In genomic region chr11:10309163-10310093, GRCh38 we compare ENCODE assay signal across 9 cellular contexts. TPM values are rescaled to one million over a fixed set of nuclear protein-coding genes. Genes with fewer than 3 reads are reported as not detected.
DNase-seq lines count a peak whose midpoint lies in the region; ATAC-seq, FAIRE-seq and TF ChIP-seq lines count a peak whose summit lies in the region.
"Had no signal": no experiment of that assay in that cellular context is flagged by ENCODE, and none has a peak within 500 bp of the region (broad histone marks: within the 10 kb centered on the region; RNA-seq: fewer than 3 reads in every experiment).

No MANE protein-coding gene starts in this region.

- no peaks in the 10 kb centered on the region for H3K9me2 ChIP-seq in Loucy (replicated peaks; ENCODE audit: low read depth, low read length)

- H3K4me2 ChIP-seq in Loucy (ENCODE audit: low read depth, low read length, poor library complexity, severe bottlenecking): peak overlapping the region; percentile 93

- no peaks in the 10 kb centered on the region for H3K9me3 ChIP-seq in Loucy (ENCODE audit: insufficient read depth, low read depth, low read length)

- no peak for TF ChIP-seq CTCF in Loucy (conservative IDR thresholded peaks at IDR 0.05; ENCODE audit: low read length)
- TF ChIP-seq CTCF in bronchial epithelial cell (IDR thresholded peaks at IDR 0.05; ENCODE audit: insufficient read depth, low read length, severe bottlenecking): no peak

- no peak overlapping the region for H2AFZ ChIP-seq in Loucy (ENCODE audit: low read length)

- H3K27me3 ChIP-seq in Loucy (ENCODE audit: insufficient read depth, low read length, poor library complexity, severe bottlenecking) (peaks cover 13% of the 10 kb centered on the region), bronchial epithelial cell (ENCODE audit: control insufficient read depth, insufficient read depth, low read length) (no peaks in the 10 kb centered on the region)

- no peaks in the 10 kb centered on the region for H4K20me1 ChIP-seq in Loucy (ENCODE audit: insufficient read depth, low read length, poor library complexity, severe bottlenecking)

- no peaks in the 10 kb centered on the region for H3F3A ChIP-seq in Loucy (ENCODE audit: low read depth)

- peak overlapping the region; percentile 83 for H3K4me3 ChIP-seq in Loucy (ENCODE audit: low read length, poor library complexity, severe bottlenecking)
- no peak overlapping the region for H3K4me3 ChIP-seq in bronchial epithelial cell (ENCODE audit: low read depth, low read length)

- H3K79me2 ChIP-seq in Loucy (ENCODE audit: insufficient read depth, low read length): peaks cover 42% of the 10 kb centered on the region; the same call in 1 of the 2 replicates

- peak; percentile 36 for FAIRE-seq in bronchial epithelial cell (lab: Jason Lieb, UNC)
- FAIRE-seq: GM18507 had no signal

- peaks cover 33% of the 10 kb centered on the region for H3K4me1 ChIP-seq in Loucy (ENCODE audit: insufficient read depth, low read length, poor library complexity, severe bottlenecking)

- DNase-seq in AG08396 (ENCODE audit: low spot score) (peak; percentile 45), bronchial epithelial cell (ENCODE audit: low read depth) (peak; percentile 93), lung microvascular endothelial cell (ENCODE audit: low read depth in 2 of 2) (peak; percentile 71 to 79), COR-L47 (lab: John Stamatoyannopoulos, UW) (no peak), NCI-H1092 treated with DMSO at 0.1 percent for 48 hours (lab: John Stamatoyannopoulos, UW) (no peak)

- H3K9ac ChIP-seq in Loucy (ENCODE audit: low read depth, low read length, poor library complexity, severe bottlenecking): peak overlapping the region; percentile 79

- H3K36me3 ChIP-seq in Loucy (ENCODE audit: insufficient read depth, low read length): no peaks in the 10 kb centered on the region
- H3K36me3 ChIP-seq in bronchial epithelial cell (ENCODE audit: control insufficient read depth, insufficient read depth, low read length): peaks cover 13% of the 10 kb centered on the region

- ATAC-seq in GM18909 (IDR thresholded peaks at IDR 0.05; ENCODE audit: poor library complexity, unreplicated experiment) (no peak), HG03039 (IDR thresholded peaks at IDR 0.05; ENCODE audit: unreplicated experiment) (no peak)

RNA-seq across cellular contexts. Expression of gene ADM, which starts 4.6 kb away (rescaled TPM):
- total RNA-seq in bronchial epithelial cell: 169 and 210 TPM in 2 replicates
- total RNA-seq in lung microvascular endothelial cell: 167 and 785 TPM in 2 replicates

RNA-seq across cellular contexts. Expression of gene SBF2, which starts 15.4 kb away (rescaled TPM):
- total RNA-seq in bronchial epithelial cell (24.0 and 25.3 TPM in 2 replicates), lung microvascular endothelial cell (26.6 and 50.8 TPM in 2 replicates)

Comparison
In these comparisons a context has a peak if more than half of its experiments do, and no peak if none do; other contexts are left out.
1. DNase-seq: peak in AG08396 (single experiment), bronchial epithelial cell (single experiment) and lung microvascular endothelial cell (2 of 2); none in COR-L47 (single experiment) and NCI-H1092 treated with DMSO at 0.1 percent for 48 hours (single experiment).